In genomic region chr9:16180546-16180945, GRCh38 we compare ENCODE assay signal across 17 cellular contexts.
DNase-seq lines count a peak whose midpoint lies in the region; ATAC-seq and TF ChIP-seq lines count a peak whose summit lies in the region.
"Had no signal": no experiment of that assay in that cellular context is flagged by ENCODE, and none has a peak within 500 bp of the region (broad histone marks: within the 10 kb centered on the region; RNA-seq: fewer than 3 reads in every experiment).

No MANE protein-coding gene starts in this region.

- peaks cover 4% of the 10 kb centered on the region for H3K9me3 ChIP-seq in KOPT-K1 (ENCODE audit: insufficient read depth, low read length, poor library complexity, severe bottlenecking)
- H3K9me3 ChIP-seq: prostate gland had no signal

- no peaks in the 10 kb centered on the region for H3K27me3 Mint-ChIP-seq in stimulated activated naive CD8-positive, alpha-beta T cell treated with anti-CD3 and anti-CD28 coated beads, Interleukin-15, amount 100 ng/mL, for 72 hours

- no peaks in the 10 kb centered on the region for H3K36me3 ChIP-seq in KOPT-K1 (ENCODE audit: insufficient read depth, low read length)
- H3K36me3 ChIP-seq: left lung, prostate gland had no signal

- peaks cover 49% of the 10 kb centered on the region for H3K4me1 Mint-ChIP-seq in stimulated activated naive CD8-positive, alpha-beta T cell treated with anti-CD3 and anti-CD28 coated beads, Interleukin-15, amount 100 ng/mL, for 72 hours
- H3K4me1 Mint-ChIP-seq: natural killer cell had no signal

- H3K4me3 Mint-ChIP-seq in stimulated activated naive CD8-positive, alpha-beta T cell treated with anti-CD3 and anti-CD28 coated beads, Interleukin-15, amount 100 ng/mL, for 72 hours, result no peak overlapping the region
- H3K4me3 Mint-ChIP-seq: natural killer cell had no signal

- no peak for TF ChIP-seq CTCF in coronary artery (IDR thresholded peaks at IDR 0.05)

- H3K4me3 ChIP-seq in coronary artery, result no peak overlapping the region
- H3K4me3 ChIP-seq: left lung, prostate gland had no signal

- peaks cover 0 to 6% of the 10 kb centered on the region in 2 donors for H3K9me3 Mint-ChIP-seq in stimulated activated naive CD8-positive, alpha-beta T cell treated with anti-CD3 and anti-CD28 coated beads, Interleukin-15, amount 100 ng/mL, for 72 hours
- H3K9me3 Mint-ChIP-seq: natural killer cell had no signal

- ATAC-seq in HG02870 (IDR thresholded peaks at IDR 0.05; ENCODE audit: unreplicated experiment), result no peak
- no peak for ATAC-seq in stimulated activated naive CD8-positive, alpha-beta T cell treated with anti-CD3 and anti-CD28 coated beads, Interleukin-15, amount 100 ng/mL, for 72 hours
- ATAC-seq: left lung, natural killer cell had no signal

- DNase-seq in AG20443 (ENCODE audit: low spot score) (peak; percentile 29), astrocyte of the hippocampus (ENCODE audit: low read depth, low spot score) (peak; percentile 42), left kidney (ENCODE audit: low read depth, low spot score) (peak; percentile 28), coronary artery (ENCODE audit: low spot score) (no peak), DMS79 treated with DMSO at 0.1 percent for 48 hours (lab: John Stamatoyannopoulos, UW) (no peak)
- DNase-seq in stimulated activated naive CD8-positive, alpha-beta T cell treated with anti-CD3 and anti-CD28 coated beads, Interleukin-15, amount 100 ng/mL, for 72 hours, result no peak
- DNase-seq: activated CD8-positive, alpha-beta memory T cell treated with anti-CD3 and anti-CD28 coated beads for 24 hours; activated effector memory CD4-positive, alpha-beta T cell treated with Interleukin-2 at 50 U/mL for 16 hours; AML-193; KBM-7; left lung; natural killer cell; NCI-H1436; NCI-H524 had no signal

- no peak overlapping the region for H3K27ac Mint-ChIP-seq in stimulated activated naive CD8-positive, alpha-beta T cell treated with anti-CD3 and anti-CD28 coated beads, Interleukin-15, amount 100 ng/mL, for 72 hours
- H3K27ac Mint-ChIP-seq: natural killer cell had no signal

- H3K27ac ChIP-seq in KOPT-K1 (ENCODE audit: low read depth, low read length, poor library complexity, severe bottlenecking), result peak overlapping the region; percentile 74
- no peak overlapping the region for H3K27ac ChIP-seq in coronary artery
- H3K27ac ChIP-seq: left lung, prostate gland had no signal

Comparison
In these comparisons a context has a peak if more than half of its experiments do, and no peak if none do; other contexts are left out.
1. DNase-seq: peak in AG20443 (single experiment), astrocyte of the hippocampus (single experiment) and left kidney (single experiment); none in stimulated activated naive CD8-positive, alpha-beta T cell treated with anti-CD3 and anti-CD28 coated beads, Interleukin-15, amount 100 ng/mL, for 72 hours (0 of 2), coronary artery (single experiment) and DMS79 treated with DMSO at 0.1 percent for 48 hours (single experiment).